Comparison of ENCODE assay signal across 28 cellular contexts in the genomic region with DNA sequence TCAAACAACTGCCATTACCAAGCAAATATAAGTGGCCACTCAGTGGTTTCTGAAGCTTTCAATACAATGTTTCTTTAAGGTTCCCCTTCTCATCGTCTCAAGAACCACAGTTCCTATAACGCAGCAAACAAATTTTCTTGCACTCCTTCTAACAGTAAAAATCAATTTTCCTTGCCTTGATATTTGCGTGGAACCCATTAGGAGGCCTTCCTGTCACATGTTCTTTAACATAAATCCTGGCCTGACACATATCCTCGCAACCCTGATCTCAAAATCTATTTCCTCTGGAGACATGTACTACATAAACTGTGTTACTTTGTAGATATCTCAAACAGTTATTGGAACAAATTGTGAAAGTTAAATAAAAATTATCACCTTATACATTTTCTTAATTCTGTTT.
"Had no signal": no experiment of that assay in that cellular context is flagged by ENCODE, and none has a peak within 500 bp of the region (broad histone marks: within the 10 kb centered on the region; RNA-seq: fewer than 3 reads in every experiment).

No MANE protein-coding gene starts in this region.

- H3K9me3 Mint-ChIP-seq: activated CD4-positive, alpha-beta memory T cell treated with anti-CD3 and anti-CD28 coated beads, Interleukin-2, amount 10 ng/mL, durations not matched to agents 7 days and 5 days; activated CD4-positive, alpha-beta T cell treated with anti-CD3 and anti-CD28 coated beads, Interleukin-2, amount 10 ng/mL, durations not matched to agents 7 days and 5 days; activated naive CD4-positive, alpha-beta T cell treated with anti-CD3 and anti-CD28 coated beads, Interleukin-2, amount 10 ng/mL, durations not matched to agents 7 days and 5 days; activated naive CD4-positive, alpha-beta T cell treated with anti-CD3 and anti-CD28 coated beads, Interleukin-2, amount 50 U/mL, for 72 hours; activated naive CD8-positive, alpha-beta T cell treated with anti-CD3 and anti-CD28 coated beads, Interleukin-2, amount 10 ng/mL, durations not matched to agents 7 days and 5 days; activated T-cell treated with anti-CD3 and anti-CD28 coated beads, Interleukin-2, amount 50 U/mL, for 24 hours; activated T-cell treated with anti-CD3 and anti-CD28 coated beads, Interleukin-2, amount 50 U/mL, for 72 hours; brain; WTC11 had no signal

- H3K4me1 ChIP-seq: ascending aorta, breast epithelium, colonic mucosa, heart left ventricle had no signal

- H3K36me3 Mint-ChIP-seq: activated naive CD4-positive, alpha-beta T cell treated with anti-CD3 and anti-CD28 coated beads, Interleukin-2, amount 10 ng/mL, durations not matched to agents 7 days and 5 days; activated naive CD4-positive, alpha-beta T cell treated with anti-CD3 and anti-CD28 coated beads, Interleukin-2, amount 50 U/mL, for 72 hours; activated naive CD8-positive, alpha-beta T cell treated with anti-CD3 and anti-CD28 coated beads, Interleukin-2, amount 10 ng/mL, durations not matched to agents 7 days and 5 days; brain; WTC11 had no signal

- H3K27ac Mint-ChIP-seq: activated CD4-positive, alpha-beta memory T cell treated with anti-CD3 and anti-CD28 coated beads, Interleukin-2, amount 10 ng/mL, durations not matched to agents 7 days and 5 days; activated CD4-positive, alpha-beta T cell treated with anti-CD3 and anti-CD28 coated beads, Interleukin-2, amount 10 ng/mL, durations not matched to agents 7 days and 5 days; activated naive CD4-positive, alpha-beta T cell treated with anti-CD3 and anti-CD28 coated beads, Interleukin-2, amount 10 ng/mL, durations not matched to agents 7 days and 5 days; activated naive CD4-positive, alpha-beta T cell treated with anti-CD3 and anti-CD28 coated beads, Interleukin-2, amount 50 U/mL, for 72 hours; activated naive CD8-positive, alpha-beta T cell treated with anti-CD3 and anti-CD28 coated beads, Interleukin-2, amount 10 ng/mL, durations not matched to agents 7 days and 5 days; activated T-cell treated with anti-CD3 and anti-CD28 coated beads, Interleukin-2, amount 50 U/mL, for 24 hours; activated T-cell treated with anti-CD3 and anti-CD28 coated beads, Interleukin-2, amount 50 U/mL, for 72 hours; brain; WTC11 had no signal

- H3K9me3 ChIP-seq: ascending aorta, breast epithelium, colonic mucosa, heart left ventricle had no signal

- H3K27ac ChIP-seq: ascending aorta, breast epithelium, cardiac muscle cell, colonic mucosa, heart left ventricle, VCaP had no signal

- H3K27me3 ChIP-seq: ascending aorta, breast epithelium, cardiac muscle cell, colonic mucosa, heart left ventricle had no signal

- H3K4me1 Mint-ChIP-seq: activated CD4-positive, alpha-beta memory T cell treated with anti-CD3 and anti-CD28 coated beads, Interleukin-2, amount 10 ng/mL, durations not matched to agents 7 days and 5 days; activated CD4-positive, alpha-beta T cell treated with anti-CD3 and anti-CD28 coated beads, Interleukin-2, amount 10 ng/mL, durations not matched to agents 7 days and 5 days; activated naive CD4-positive, alpha-beta T cell treated with anti-CD3 and anti-CD28 coated beads, Interleukin-2, amount 10 ng/mL, durations not matched to agents 7 days and 5 days; activated naive CD8-positive, alpha-beta T cell treated with anti-CD3 and anti-CD28 coated beads, Interleukin-2, amount 10 ng/mL, durations not matched to agents 7 days and 5 days; brain had no signal

- H3K4me3 Mint-ChIP-seq: activated CD4-positive, alpha-beta memory T cell treated with anti-CD3 and anti-CD28 coated beads, Interleukin-2, amount 10 ng/mL, durations not matched to agents 7 days and 5 days; activated CD4-positive, alpha-beta T cell treated with anti-CD3 and anti-CD28 coated beads, Interleukin-2, amount 10 ng/mL, durations not matched to agents 7 days and 5 days; activated naive CD4-positive, alpha-beta T cell treated with anti-CD3 and anti-CD28 coated beads, Interleukin-2, amount 10 ng/mL, durations not matched to agents 7 days and 5 days; activated naive CD8-positive, alpha-beta T cell treated with anti-CD3 and anti-CD28 coated beads, Interleukin-2, amount 10 ng/mL, durations not matched to agents 7 days and 5 days; activated T-cell treated with anti-CD3 and anti-CD28 coated beads, Interleukin-2, amount 50 U/mL, for 24 hours; activated T-cell treated with anti-CD3 and anti-CD28 coated beads, Interleukin-2, amount 50 U/mL, for 72 hours; brain; WTC11 had no signal

- ATAC-seq: activated naive CD4-positive, alpha-beta T cell treated with anti-CD3 and anti-CD28 coated beads, Interleukin-2, amount 50 U/mL, for 72 hours; activated T-cell treated with anti-CD3 and anti-CD28 coated beads, Interleukin-2, amount 50 U/mL, for 72 hours; esophagus mucosa; heart left ventricle; WTC11 had no signal

- H3K27me3 Mint-ChIP-seq: activated CD4-positive, alpha-beta memory T cell treated with anti-CD3 and anti-CD28 coated beads, Interleukin-2, amount 10 ng/mL, durations not matched to agents 7 days and 5 days; activated naive CD4-positive, alpha-beta T cell treated with anti-CD3 and anti-CD28 coated beads, Interleukin-2, amount 10 ng/mL, durations not matched to agents 7 days and 5 days; activated T-cell treated with anti-CD3 and anti-CD28 coated beads, Interleukin-2, amount 50 U/mL, for 24 hours had no signal

- DNase-seq: activated CD4-positive, alpha-beta memory T cell treated with anti-CD3 and anti-CD28 coated beads, Interleukin-2, amount 10 ng/mL, durations not matched to agents 7 days and 5 days; activated CD4-positive, alpha-beta T cell treated with anti-CD3 and anti-CD28 coated beads for 1 hour; activated CD4-positive, alpha-beta T cell treated with anti-CD3 and anti-CD28 coated beads for 4 hours; activated CD4-positive, alpha-beta T cell treated with anti-CD3 and anti-CD28 coated beads, Interleukin-2, amount 10 ng/mL, durations not matched to agents 7 days and 5 days; activated CD4-positive, alpha-beta T cell treated with anti-CD3 and anti-CD28 coated beads, Interleukin-2, amount 50 U/mL, for 4 hours; activated CD8-positive, alpha-beta memory T cell treated with anti-CD3 and anti-CD28 coated beads, Interleukin-2, amount 50 U/mL, for 48 hours; activated gamma-delta T cell; activated naive CD4-positive, alpha-beta T cell; activated naive CD4-positive, alpha-beta T cell treated with anti-CD3 and anti-CD28 coated beads, Interleukin-2, amount 10 ng/mL, durations not matched to agents 7 days and 5 days; activated naive CD8-positive, alpha-beta T cell treated with anti-CD3 and anti-CD28 coated beads, Interleukin-2, amount 10 ng/mL, durations not matched to agents 7 days and 5 days; activated T-cell treated with anti-CD3 and anti-CD28 coated beads for 4 hours; activated T-cell treated with anti-CD3 and anti-CD28 coated beads, Interleukin-2, amount 50 U/mL, for 24 hours; activated T-cell treated with anti-CD3 and anti-CD28 coated beads, Interleukin-2, amount 50 U/mL, for 72 hours; central memory CD4-positive, alpha-beta T cell; cerebellar nuclear complex; colonic mucosa; effector CD8-positive, alpha-beta T cell; foreskin fibroblast; heart left ventricle; T-helper 2 cell had no signal

- H3K36me3 ChIP-seq: ascending aorta, breast epithelium, cardiac muscle cell, colonic mucosa, heart left ventricle had no signal

- H3K4me3 ChIP-seq: ascending aorta, breast epithelium, cardiac muscle cell, colonic mucosa, heart left ventricle had no signal
